Comparison of ENCODE assay signal across 8 cellular contexts in the genomic region with DNA sequence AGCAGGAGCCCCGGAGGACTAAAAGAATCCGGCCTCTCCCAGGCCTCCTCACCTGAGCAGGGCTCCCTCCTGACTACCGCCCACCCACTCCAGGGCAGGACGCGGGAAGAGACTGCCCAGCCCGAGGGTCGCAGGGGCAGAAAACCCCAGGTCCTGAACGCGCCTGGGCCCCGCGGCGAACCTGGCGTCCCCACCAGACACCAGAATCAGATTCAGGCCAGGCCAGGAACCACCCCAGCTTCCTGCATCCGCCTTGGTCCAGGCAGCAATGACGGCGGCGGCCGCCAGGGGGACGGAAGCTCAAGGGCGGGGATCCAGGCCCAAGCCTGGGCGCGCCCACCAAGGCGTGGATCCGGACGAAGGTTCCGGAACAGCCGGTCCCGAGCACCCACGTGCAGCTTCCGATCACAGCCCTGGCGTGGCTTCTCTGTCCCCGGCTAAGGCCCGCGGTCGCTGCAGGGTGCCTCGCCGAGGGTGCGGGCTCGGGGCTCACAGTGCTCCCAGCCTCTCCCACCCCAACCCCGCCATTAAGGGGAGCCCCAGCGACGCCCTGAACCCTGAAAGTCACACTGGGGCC. TPM values are rescaled to one million over a fixed set of nuclear protein-coding genes. Genes with fewer than 3 reads are reported as not detected.
DNase-seq lines count a peak whose midpoint lies in the region; ATAC-seq and TF ChIP-seq lines count a peak whose summit lies in the region.

No MANE protein-coding gene starts in this region.

- H3K4me3 ChIP-seq in GM12875 (ENCODE audit: low read depth, low read length), result peak overlapping the region; percentile 5

- TF ChIP-seq CTCF in GM12875 (IDR thresholded peaks at IDR 0.05; ENCODE audit: borderline replicate concordance, insufficient read depth, low read depth, low read length), result peak; percentile 78

- ATAC-seq in HG03135 (IDR thresholded peaks at IDR 0.05; ENCODE audit: unreplicated experiment) (peak; percentile 80), HG03378 (IDR thresholded peaks at IDR 0.05; ENCODE audit: unreplicated experiment) (no peak)

- peak; percentile 79 to 86 for DNase-seq in activated CD4-positive, alpha-beta T cell treated with anti-CD3 and anti-CD28 coated beads for 24 hours (ENCODE audit: low read depth in 2 of 2)
- DNase-seq in cerebellum (ENCODE audit: low spot score), result peak; percentile 30
- DNase-seq in kidney tubule cell (ENCODE audit: low spot score), result peak; percentile 74
- peak; percentile 72 to 77 for DNase-seq in stimulated activated CD4-positive, alpha-beta T cell treated with anti-CD3 and anti-CD28 coated beads, Interleukin-1b, Interleukin-23, amount 100 ng/mL, for 1 hour (ENCODE audit: low read depth in 2 of 2)
- no peak for DNase-seq in NCI-H446 treated with DMSO at 0.1 percent for 48 hours (lab: John Stamatoyannopoulos, UW)

RNA-seq across cellular contexts. Expression of a gene that starts 3.6 kb away (rescaled TPM):
- not detected for total RNA-seq in cerebellum

RNA-seq across cellular contexts. Expression of a gene that starts 19.3 kb away (rescaled TPM):
- total RNA-seq in cerebellum, result not detected

RNA-seq across cellular contexts. Expression of a gene that starts 25.4 kb away (rescaled TPM):
- 0.54 TPM for total RNA-seq in cerebellum

RNA-seq across cellular contexts. Expression of a gene that starts 43.0 kb away (rescaled TPM):
- 3.2 TPM for total RNA-seq in cerebellum
